ENCODE assay signal across 8 cellular contexts in genomic region chr5:72816297-72817075, GRCh38. TPM values are rescaled to one million over a fixed set of nuclear protein-coding genes. Genes with fewer than 3 reads are reported as not detected.
DNase-seq lines count a peak whose midpoint lies in the region; ATAC-seq and TF ChIP-seq lines count a peak whose summit lies in the region.

TNPO1 (plus strand) TSS chr5:72816661; CDS start chr5:72816738, 77 bp downstream.

- H3K4me3 Mint-ChIP-seq in dendritic cell treated with granulocyte-macrophage colony-stimulating factor and Interleukin-4, amounts not matched to agents 40 ng/mL and 50 ng/mL, for 4 days, result peak within 1 kb of the TSS; percentile 93

- H3K4me1 Mint-ChIP-seq in dendritic cell treated with granulocyte-macrophage colony-stimulating factor and Interleukin-4, amounts not matched to agents 40 ng/mL and 50 ng/mL, for 4 days (ENCODE audit: low read depth), result peaks cover 17% of the 10 kb centered on the region

- CTCF ChIA-PET in BJ (lab: Yijun Ruan, JAX), result interaction anchor here (1.0 to 4.9 kb wide), 8 partner anchors 13 to 450 kb away, joined by 3 to 53 read pairs (median 4); no protein-coding TSS in a partner anchor

- TF ChIP-seq POLR2A in GM19193 (IDR thresholded peaks at IDR 0.05; ENCODE audit: extremely low read depth, insufficient read depth, insufficient read length), result peak; percentile 94

- no peak for TF ChIP-seq CTCF in BJ (IDR thresholded peaks at IDR 0.05; ENCODE audit: insufficient read depth, low read depth, low read length)
- no peak for TF ChIP-seq CTCF in left lung (IDR thresholded peaks at IDR 0.05)

- peak within 1 kb of the TSS; percentile 92 for H3K4me3 ChIP-seq in BJ (ENCODE audit: low read depth, low read length)
- H3K4me3 ChIP-seq in left lung, result peak within 1 kb of the TSS; percentile 71 to 86

- DNase-seq in BJ (ENCODE audit: low read depth) (peak; percentile 61), NCI-H526 (lab: John Stamatoyannopoulos, UW) (peak; percentile 65 to 95), left lung (peak; percentile 94 to 99)
- DNase-seq in activated CD4-positive, alpha-beta T cell treated with anti-CD3 and anti-CD28 coated beads, Interleukin-2, amount 50 U/mL, for 4 hours, result peak; percentile 73
- peak; percentile 69 for DNase-seq in stimulated activated CD4-positive, alpha-beta T cell treated with anti-CD3 and anti-CD28 coated beads, Interleukin-2, amount 100 ng/mL, for 4 hours (ENCODE audit: low read depth)

- ATAC-seq in HG03432 (IDR thresholded peaks at IDR 0.05; ENCODE audit: unreplicated experiment), result peak; percentile 85
- ATAC-seq in left lung, result peak; percentile 89

- no peaks in the 10 kb centered on the region for H3K9me3 ChIP-seq in left lung

- H3K27ac Mint-ChIP-seq in dendritic cell treated with granulocyte-macrophage colony-stimulating factor and Interleukin-4, amounts not matched to agents 40 ng/mL and 50 ng/mL, for 4 days, result peak within 1 kb of the TSS; percentile 94

- peaks cover 13 to 36% of the 10 kb centered on the region in 2 donors for H3K4me1 ChIP-seq in left lung

- H3K27ac ChIP-seq in left lung, result peak within 1 kb of the TSS; percentile 98 to 100

- H3K27me3 ChIP-seq in BJ (ENCODE audit: control insufficient read depth, insufficient read depth, low read length) (no peaks in the 10 kb centered on the region), left lung (no peaks in the 10 kb centered on the region)

- H3K9me3 Mint-ChIP-seq in dendritic cell treated with granulocyte-macrophage colony-stimulating factor and Interleukin-4, amounts not matched to agents 40 ng/mL and 50 ng/mL, for 4 days, result no peaks in the 10 kb centered on the region

- POLR2A ChIA-PET in BJ (lab: Charles Lee), result no interaction called here

- intact Hi-C loops in dendritic cell treated with granulocyte-macrophage colony-stimulating factor and Interleukin-4, amounts not matched to agents 40 ng/mL and 50 ng/mL, for 4 days (cut with micrococcal nuclease), result loop anchor here (2.0 to 10.0 kb wide), 3 partner anchors 32 to 509 kb away; no protein-coding TSS in a partner anchor
- intact Hi-C loops in left lung (cut with DNase I), result no loop called here

- no peaks in the 10 kb centered on the region for H3K36me3 ChIP-seq in BJ (ENCODE audit: control insufficient read depth, insufficient read depth, low read length)
- no peaks in the 10 kb centered on the region for H3K36me3 ChIP-seq in left lung

- no peaks in the 10 kb centered on the region for H3K27me3 Mint-ChIP-seq in dendritic cell treated with granulocyte-macrophage colony-stimulating factor and Interleukin-4, amounts not matched to agents 40 ng/mL and 50 ng/mL, for 4 days

- peaks cover 9% of the 10 kb centered on the region for H3K36me3 Mint-ChIP-seq in dendritic cell treated with granulocyte-macrophage colony-stimulating factor and Interleukin-4, amounts not matched to agents 40 ng/mL and 50 ng/mL, for 4 days (ENCODE audit: low read depth)

RNA-seq across cellular contexts. Expression of gene TNPO1, which starts in this region (rescaled TPM):
- polyA plus RNA-seq in BJ (2011; rRNA removed), result 49.6 and 106 TPM in 2 replicates
- polyA minus RNA-seq in BJ (2011; rRNA and poly(A)+ RNA removed), result 247 and 367 TPM in 2 replicates
- 100 to 1,000 TPM in 1 of 2 donors, 10 to 100 TPM in 1; 98.5 to 112 TPM for total RNA-seq in left lung

Comparison
In these comparisons a context has a peak if more than half of its experiments do, and no peak if none do; other contexts are left out.
1. Peak in every context shown above with its lines: DNase-seq, ATAC-seq, H3K4me3 ChIP-seq and H3K27ac ChIP-seq.